In the genomic region with DNA sequence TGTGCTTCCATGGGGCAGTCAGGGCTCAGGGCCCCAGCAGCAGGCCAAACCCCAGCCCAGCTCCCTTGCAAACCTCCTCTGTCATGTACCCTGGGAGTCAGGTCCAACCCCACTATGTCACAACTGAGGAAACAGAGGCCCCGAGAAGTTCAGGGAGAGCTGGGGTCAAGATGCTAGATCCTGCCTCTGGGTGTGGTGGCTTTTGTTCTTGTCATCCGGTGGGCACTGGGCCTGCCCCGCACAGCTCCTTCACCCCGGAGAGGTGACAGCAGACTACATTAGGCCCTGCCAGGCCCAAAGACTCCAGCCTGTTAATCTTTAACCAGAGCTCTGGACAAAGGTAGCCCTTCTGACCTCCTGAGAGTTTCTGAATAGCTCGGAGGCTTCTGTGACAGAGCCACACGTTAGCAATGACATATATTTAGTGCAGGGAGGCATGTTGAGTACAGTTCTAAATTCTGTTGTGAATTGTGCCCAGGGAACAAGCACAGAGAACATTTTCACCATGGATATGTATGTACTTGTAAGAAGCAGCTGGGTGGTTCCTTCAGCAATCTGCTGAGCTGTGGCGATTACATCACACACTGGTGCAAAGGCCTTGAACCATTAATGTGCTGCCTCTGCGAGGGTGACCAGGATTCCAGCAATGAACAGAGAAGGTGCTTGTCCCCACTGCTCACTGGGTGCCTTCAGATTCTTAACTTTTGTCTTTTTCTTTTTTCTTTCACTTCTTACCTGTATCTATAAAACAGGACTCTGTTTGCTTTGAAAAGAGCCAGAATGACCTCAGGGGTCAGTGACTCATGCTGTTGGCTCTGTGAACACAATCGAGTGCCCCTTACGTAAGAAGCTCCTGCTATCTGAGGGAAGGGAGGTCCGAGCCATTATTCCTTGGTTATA, we compare ENCODE assay signal across 1 cellular context.
A peak's percentile ranks its signal among the peaks of the same experiment; 100 is the strongest.
TF ChIP-seq lines count a peak whose summit lies in the region.

No MANE protein-coding gene starts in this region.

TF ChIP-seq in HepG2, 621 proteins besides CTCF, POLR2A, EP300 and RAD21 (continued from another document and continues in another):
- TF ChIP-seq, protein P1, sequence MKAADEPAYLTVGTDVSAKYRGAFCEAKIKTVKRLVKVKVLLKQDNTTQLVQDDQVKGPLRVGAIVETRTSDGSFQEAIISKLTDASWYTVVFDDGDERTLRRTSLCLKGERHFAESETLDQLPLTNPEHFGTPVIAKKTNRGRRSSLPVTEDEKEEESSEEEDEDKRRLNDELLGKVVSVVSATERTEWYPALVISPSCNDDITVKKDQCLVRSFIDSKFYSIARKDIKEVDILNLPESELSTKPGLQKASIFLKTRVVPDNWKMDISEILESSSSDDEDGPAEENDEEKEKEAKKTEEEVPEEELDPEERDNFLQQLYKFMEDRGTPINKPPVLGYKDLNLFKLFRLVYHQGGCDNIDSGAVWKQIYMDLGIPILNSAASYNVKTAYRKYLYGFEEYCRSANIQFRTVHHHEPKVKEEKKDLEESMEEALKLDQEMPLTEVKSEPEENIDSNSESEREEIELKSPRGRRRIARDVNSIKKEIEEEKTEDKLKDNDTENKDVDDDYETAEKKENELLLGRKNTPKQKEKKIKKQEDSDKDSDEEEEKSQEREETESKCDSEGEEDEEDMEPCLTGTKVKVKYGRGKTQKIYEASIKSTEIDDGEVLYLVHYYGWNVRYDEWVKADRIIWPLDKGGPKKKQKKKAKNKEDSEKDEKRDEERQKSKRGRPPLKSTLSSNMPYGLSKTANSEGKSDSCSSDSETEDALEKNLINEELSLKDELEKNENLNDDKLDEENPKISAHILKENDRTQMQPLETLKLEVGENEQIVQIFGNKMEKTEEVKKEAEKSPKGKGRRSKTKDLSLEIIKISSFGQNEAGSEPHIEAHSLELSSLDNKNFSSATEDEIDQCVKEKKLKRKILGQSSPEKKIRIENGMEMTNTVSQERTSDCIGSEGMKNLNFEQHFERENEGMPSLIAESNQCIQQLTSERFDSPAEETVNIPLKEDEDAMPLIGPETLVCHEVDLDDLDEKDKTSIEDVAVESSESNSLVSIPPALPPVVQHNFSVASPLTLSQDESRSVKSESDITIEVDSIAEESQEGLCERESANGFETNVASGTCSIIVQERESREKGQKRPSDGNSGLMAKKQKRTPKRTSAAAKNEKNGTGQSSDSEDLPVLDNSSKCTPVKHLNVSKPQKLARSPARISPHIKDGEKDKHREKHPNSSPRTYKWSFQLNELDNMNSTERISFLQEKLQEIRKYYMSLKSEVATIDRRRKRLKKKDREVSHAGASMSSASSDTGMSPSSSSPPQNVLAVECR (CRISPR knock-in tag; IDR thresholded peaks at IDR 0.05; ENCODE audit: borderline replicate concordance): peak; percentile 54; the same call in 1 of the 2 replicates
- TF ChIP-seq, protein P2, sequence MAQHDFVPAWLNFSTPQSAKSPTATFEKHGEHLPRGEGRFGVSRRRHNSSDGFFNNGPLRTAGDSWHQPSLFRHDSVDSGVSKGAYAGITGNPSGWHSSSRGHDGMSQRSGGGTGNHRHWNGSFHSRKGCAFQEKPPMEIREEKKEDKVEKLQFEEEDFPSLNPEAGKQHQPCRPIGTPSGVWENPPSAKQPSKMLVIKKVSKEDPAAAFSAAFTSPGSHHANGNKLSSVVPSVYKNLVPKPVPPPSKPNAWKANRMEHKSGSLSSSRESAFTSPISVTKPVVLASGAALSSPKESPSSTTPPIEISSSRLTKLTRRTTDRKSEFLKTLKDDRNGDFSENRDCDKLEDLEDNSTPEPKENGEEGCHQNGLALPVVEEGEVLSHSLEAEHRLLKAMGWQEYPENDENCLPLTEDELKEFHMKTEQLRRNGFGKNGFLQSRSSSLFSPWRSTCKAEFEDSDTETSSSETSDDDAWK (CRISPR knock-in tag; IDR thresholded peaks at IDR 0.05): no peak
- TF ChIP-seq CC2D1A (CRISPR knock-in tag; IDR thresholded peaks at IDR 0.05) (no peak), ZNF530 (CRISPR knock-in tag; IDR thresholded peaks at IDR 0.05; ENCODE audit: low read depth) (no peak), NCOR1 (IDR thresholded peaks at IDR 0.05; ENCODE audit: borderline replicate concordance, low read length) (peak; percentile 88; the same call in 1 of the 2 replicates), PHF8 (CRISPR knock-in tag; IDR thresholded peaks at IDR 0.05) (peak; percentile 74), U2AF1 (optimal IDR thresholded peaks at IDR 0.05; ENCODE audit: low read depth, low read length) (no peak), PRDM4 (CRISPR knock-in tag; IDR thresholded peaks at IDR 0.05; ENCODE audit: borderline replicate concordance) (no peak), ZNF800 (CRISPR knock-in tag; IDR thresholded peaks at IDR 0.05) (0 out of 2 replicates have a peak, but pooled peaks have one; percentile 51), ARNT2 (CRISPR knock-in tag; IDR thresholded peaks at IDR 0.05; ENCODE audit: low read depth) (peak; percentile 73), SYNCRIP (IDR thresholded peaks at IDR 0.05; ENCODE audit: insufficient read depth, low read depth, low read length) (no peak), LCORL (IDR thresholded peaks at IDR 0.05) (no peak), LCORL (CRISPR knock-in tag; IDR thresholded peaks at IDR 0.05) (peak; percentile 46; the same call in 1 of the 2 replicates), GATAD2A (CRISPR knock-in tag; IDR thresholded peaks at IDR 0.05) (peak; percentile 91), NCOA2 (CRISPR knock-in tag; IDR thresholded peaks at IDR 0.05) (peak; percentile 82), FOXK1 (CRISPR knock-in tag; IDR thresholded peaks at IDR 0.05; ENCODE audit: borderline replicate concordance, low read depth) (peak; percentile 86; the same call in 1 of the 2 replicates), AGO2 (optimal IDR thresholded peaks at IDR 0.05; ENCODE audit: low read depth, low read length) (peak; percentile 38), PHF20 (CRISPR knock-in tag; IDR thresholded peaks at IDR 0.05) (no peak), ZNF512B (CRISPR knock-in tag; IDR thresholded peaks at IDR 0.05; ENCODE audit: borderline replicate concordance) (0 out of 2 replicates have a peak, but pooled peaks have one; percentile 24), MED8 (CRISPR knock-in tag; IDR thresholded peaks at IDR 0.05; ENCODE audit: insufficient replicate concordance) (peak; percentile 85), CCAR2 (optimal IDR thresholded peaks at IDR 0.05; ENCODE audit: low read depth, low read length) (no peak), NONO (IDR thresholded peaks at IDR 0.05) (no peak), NONO (CRISPR knock-in tag; conservative IDR thresholded peaks at IDR 0.05) (no peak; the same call in 1 of the 2 replicates), EZH2 (conservative IDR thresholded peaks at IDR 0.05; ENCODE audit: low read depth, low read length) (no peak)
- TF ChIP-seq, protein P3, sequence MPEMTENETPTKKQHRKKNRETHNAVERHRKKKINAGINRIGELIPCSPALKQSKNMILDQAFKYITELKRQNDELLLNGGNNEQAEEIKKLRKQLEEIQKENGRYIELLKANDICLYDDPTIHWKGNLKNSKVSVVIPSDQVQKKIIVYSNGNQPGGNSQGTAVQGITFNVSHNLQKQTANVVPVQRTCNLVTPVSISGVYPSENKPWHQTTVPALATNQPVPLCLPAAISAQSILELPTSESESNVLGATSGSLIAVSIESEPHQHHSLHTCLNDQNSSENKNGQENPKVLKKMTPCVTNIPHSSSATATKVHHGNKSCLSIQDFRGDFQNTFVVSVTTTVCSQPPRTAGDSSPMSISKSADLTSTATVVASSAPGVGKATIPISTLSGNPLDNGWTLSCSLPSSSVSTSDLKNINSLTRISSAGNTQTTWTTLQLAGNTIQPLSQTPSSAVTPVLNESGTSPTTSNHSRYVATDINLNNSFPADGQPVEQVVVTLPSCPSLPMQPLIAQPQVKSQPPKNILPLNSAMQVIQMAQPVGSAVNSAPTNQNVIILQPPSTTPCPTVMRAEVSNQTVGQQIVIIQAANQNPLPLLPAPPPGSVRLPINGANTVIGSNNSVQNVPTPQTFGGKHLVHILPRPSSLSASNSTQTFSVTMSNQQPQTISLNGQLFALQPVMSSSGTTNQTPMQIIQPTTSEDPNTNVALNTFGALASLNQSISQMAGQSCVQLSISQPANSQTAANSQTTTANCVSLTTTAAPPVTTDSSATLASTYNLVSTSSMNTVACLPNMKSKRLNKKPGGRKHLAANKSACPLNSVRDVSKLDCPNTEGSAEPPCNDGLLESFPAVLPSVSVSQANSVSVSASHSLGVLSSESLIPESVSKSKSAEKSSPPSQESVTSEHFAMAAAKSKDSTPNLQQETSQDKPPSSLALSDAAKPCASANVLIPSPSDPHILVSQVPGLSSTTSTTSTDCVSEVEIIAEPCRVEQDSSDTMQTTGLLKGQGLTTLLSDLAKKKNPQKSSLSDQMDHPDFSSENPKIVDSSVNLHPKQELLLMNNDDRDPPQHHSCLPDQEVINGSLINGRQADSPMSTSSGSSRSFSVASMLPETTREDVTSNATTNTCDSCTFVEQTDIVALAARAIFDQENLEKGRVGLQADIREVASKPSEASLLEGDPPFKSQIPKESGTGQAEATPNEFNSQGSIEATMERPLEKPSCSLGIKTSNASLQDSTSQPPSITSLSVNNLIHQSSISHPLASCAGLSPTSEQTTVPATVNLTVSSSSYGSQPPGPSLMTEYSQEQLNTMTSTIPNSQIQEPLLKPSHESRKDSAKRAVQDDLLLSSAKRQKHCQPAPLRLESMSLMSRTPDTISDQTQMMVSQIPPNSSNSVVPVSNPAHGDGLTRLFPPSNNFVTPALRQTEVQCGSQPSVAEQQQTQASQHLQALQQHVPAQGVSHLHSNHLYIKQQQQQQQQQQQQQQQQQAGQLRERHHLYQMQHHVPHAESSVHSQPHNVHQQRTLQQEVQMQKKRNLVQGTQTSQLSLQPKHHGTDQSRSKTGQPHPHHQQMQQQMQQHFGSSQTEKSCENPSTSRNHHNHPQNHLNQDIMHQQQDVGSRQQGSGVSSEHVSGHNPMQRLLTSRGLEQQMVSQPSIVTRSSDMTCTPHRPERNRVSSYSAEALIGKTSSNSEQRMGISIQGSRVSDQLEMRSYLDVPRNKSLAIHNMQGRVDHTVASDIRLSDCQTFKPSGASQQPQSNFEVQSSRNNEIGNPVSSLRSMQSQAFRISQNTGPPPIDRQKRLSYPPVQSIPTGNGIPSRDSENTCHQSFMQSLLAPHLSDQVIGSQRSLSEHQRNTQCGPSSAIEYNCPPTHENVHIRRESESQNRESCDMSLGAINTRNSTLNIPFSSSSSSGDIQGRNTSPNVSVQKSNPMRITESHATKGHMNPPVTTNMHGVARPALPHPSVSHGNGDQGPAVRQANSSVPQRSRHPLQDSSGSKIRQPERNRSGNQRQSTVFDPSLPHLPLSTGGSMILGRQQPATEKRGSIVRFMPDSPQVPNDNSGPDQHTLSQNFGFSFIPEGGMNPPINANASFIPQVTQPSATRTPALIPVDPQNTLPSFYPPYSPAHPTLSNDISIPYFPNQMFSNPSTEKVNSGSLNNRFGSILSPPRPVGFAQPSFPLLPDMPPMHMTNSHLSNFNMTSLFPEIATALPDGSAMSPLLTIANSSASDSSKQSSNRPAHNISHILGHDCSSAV (CRISPR knock-in tag; IDR thresholded peaks at IDR 0.05; ENCODE audit: borderline replicate concordance): 0 out of 2 replicates have a peak, but pooled peaks have one; percentile 35
- TF ChIP-seq, protein P4, sequence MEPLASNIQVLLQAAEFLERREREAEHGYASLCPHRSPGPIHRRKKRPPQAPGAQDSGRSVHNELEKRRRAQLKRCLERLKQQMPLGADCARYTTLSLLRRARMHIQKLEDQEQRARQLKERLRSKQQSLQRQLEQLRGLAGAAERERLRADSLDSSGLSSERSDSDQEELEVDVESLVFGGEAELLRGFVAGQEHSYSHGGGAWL (CRISPR knock-in tag; IDR thresholded peaks at IDR 0.05): 0 out of 2 replicates have a peak, but pooled peaks have one; percentile 22
